1 cellular context compared by ENCODE assay signal in genomic region chr14:75452900-75453816, GRCh38.
TF ChIP-seq lines count a peak whose summit lies in the region.

No MANE protein-coding gene starts in this region.

TF ChIP-seq in HepG2, 621 proteins besides CTCF, POLR2A, EP300 and RAD21 (continued from another document and continues in another):
- TF ChIP-seq MXD1 (CRISPR knock-in tag; IDR thresholded peaks at IDR 0.05) (no peak), REL (CRISPR knock-in tag; conservative IDR thresholded peaks at IDR 0.05) (no peak), FOXM1 (CRISPR knock-in tag; IDR thresholded peaks at IDR 0.05) (no peak), EZH2 (conservative IDR thresholded peaks at IDR 0.05; ENCODE audit: low read depth, low read length) (no peak), KAT8 (CRISPR knock-in tag; IDR thresholded peaks at IDR 0.05) (no peak), ZBTB43 (CRISPR knock-in tag; conservative IDR thresholded peaks at IDR 0.05) (0 out of 2 replicates have a peak, but pooled peaks have one; percentile 23), SRSF4 (IDR thresholded peaks at IDR 0.05; ENCODE audit: low read depth, low read length, poor library complexity, severe bottlenecking) (no peak), EED (CRISPR knock-in tag; IDR thresholded peaks at IDR 0.05) (no peak), ZNF7 (CRISPR knock-in tag; IDR thresholded peaks at IDR 0.05) (no peak), SP2 (CRISPR knock-in tag; IDR thresholded peaks at IDR 0.05) (no peak), ZFP91 (CRISPR knock-in tag; IDR thresholded peaks at IDR 0.05; ENCODE audit: borderline replicate concordance) (peak; percentile 53; the same call in 1 of the 2 replicates), ZNF609 (CRISPR knock-in tag; IDR thresholded peaks at IDR 0.05; ENCODE audit: borderline replicate concordance) (no peak), ZNF260 (CRISPR knock-in tag; IDR thresholded peaks at IDR 0.05; ENCODE audit: borderline replicate concordance, low read depth) (no peak), MXI1 (IDR thresholded peaks at IDR 0.05; ENCODE audit: borderline replicate concordance, low read depth, low read length) (no peak), ZNF331 (CRISPR knock-in tag; IDR thresholded peaks at IDR 0.05) (peak; percentile 29; the same call in 1 of the 2 replicates), SIX1 (CRISPR knock-in tag; IDR thresholded peaks at IDR 0.05; ENCODE audit: borderline replicate concordance) (no peak), FOSL2 (CRISPR knock-in tag; IDR thresholded peaks at IDR 0.05) (no peak), CEBPZ (IDR thresholded peaks at IDR 0.05; ENCODE audit: low read length) (no peak), SPEN (CRISPR knock-in tag; IDR thresholded peaks at IDR 0.05; ENCODE audit: low read depth) (peak; percentile 50; the same call in 1 of the 2 replicates), PBX3 (CRISPR knock-in tag; IDR thresholded peaks at IDR 0.05; ENCODE audit: borderline replicate concordance) (no peak), SALL1 (CRISPR knock-in tag; IDR thresholded peaks at IDR 0.05) (peak; percentile 79), GABPB1 (CRISPR knock-in tag; IDR thresholded peaks at IDR 0.05) (0 out of 2 replicates have a peak, but pooled peaks have one; percentile 25), THAP8 (CRISPR knock-in tag; IDR thresholded peaks at IDR 0.05; ENCODE audit: borderline replicate concordance) (no peak), SIN3B (IDR thresholded peaks at IDR 0.05; ENCODE audit: low read length) (no peak), ATAD3A (CRISPR knock-in tag; IDR thresholded peaks at IDR 0.05) (no peak), ATF1 (CRISPR knock-in tag; IDR thresholded peaks at IDR 0.05) (no peak), SRF (IDR thresholded peaks at IDR 0.05; ENCODE audit: low read depth, low read length) (no peak), PHF21A (CRISPR knock-in tag; IDR thresholded peaks at IDR 0.05) (no peak), TBX2 (CRISPR knock-in tag; IDR thresholded peaks at IDR 0.05; ENCODE audit: borderline replicate concordance) (peak; percentile 65; the same call in 1 of the 2 replicates), IRF2 (CRISPR knock-in tag; IDR thresholded peaks at IDR 0.05) (0 out of 2 replicates have a peak, but pooled peaks have one; percentile 31), ZNF766 (CRISPR knock-in tag; IDR thresholded peaks at IDR 0.05; ENCODE audit: borderline replicate concordance) (no peak), TEF (CRISPR knock-in tag; IDR thresholded peaks at IDR 0.05) (no peak), RFX1 (IDR thresholded peaks at IDR 0.05) (no peak), KLF16 (CRISPR knock-in tag; IDR thresholded peaks at IDR 0.05) (peak in 1 of 2 experiments; percentile 50; a peak in 1 of 4 replicates), POGZ (CRISPR knock-in tag; IDR thresholded peaks at IDR 0.05) (no peak), KLF9 (CRISPR knock-in tag; IDR thresholded peaks at IDR 0.05; ENCODE audit: low read depth) (no peak), ZNF34 (CRISPR knock-in tag; IDR thresholded peaks at IDR 0.05; ENCODE audit: borderline replicate concordance) (0 out of 2 replicates have a peak, but pooled peaks have one; percentile 50), MLX (CRISPR knock-in tag; IDR thresholded peaks at IDR 0.05) (no peak), ZNF17 (CRISPR knock-in tag; IDR thresholded peaks at IDR 0.05) (no peak), MYC (CRISPR knock-in tag; IDR thresholded peaks at IDR 0.05; ENCODE audit: borderline replicate concordance) (no peak; the same call in 1 of the 2 replicates), ZNF780A (CRISPR knock-in tag; IDR thresholded peaks at IDR 0.05) (no peak)
